In genomic region chr6:25601797-25602679, GRCh38 we compare ENCODE assay signal across 8 cellular contexts. TPM values are rescaled to one million over a fixed set of nuclear protein-coding genes. Genes with fewer than 3 reads are reported as not detected.
A peak's percentile ranks its signal among the peaks of the same experiment; 100 is the strongest.
DNase-seq lines count a peak whose midpoint lies in the region; ATAC-seq and TF ChIP-seq lines count a peak whose summit lies in the region.

No MANE protein-coding gene starts in this region.

- CTCF ChIA-PET in mammary epithelial cell (lab: Charles Lee; ENCODE audit: low non-redundant PET) = interaction anchor here (0.5 to 0.7 kb wide), 2 partner anchors 748 to 805 kb away, joined by 3 read pairs; no protein-coding TSS in a partner anchor

- H3K36me3 ChIP-seq in GM23248 (ENCODE audit: low read depth) = no peaks in the 10 kb centered on the region
- H3K36me3 ChIP-seq in mammary epithelial cell (ENCODE audit: insufficient read depth, low read length) = peaks cover 5% of the 10 kb centered on the region

- H3K9ac ChIP-seq in GM23248 = no peak overlapping the region
- no peak overlapping the region for H3K9ac ChIP-seq in mammary epithelial cell (ENCODE audit: insufficient read depth, low read length)

- 24 to 28% methylated on average over 4 of the region's 4 CpGs for WGBS in GM23248 (ENCODE audit: low coverage in 1 of 2, low lambda C conversion rate in 2 of 2, missing lambda C conversion rate in 2 of 2), 2 experiments
- WGBS in mammary epithelial cell (ENCODE audit: low coverage, missing lambda C conversion rate) = 48% methylated on average over 4 of the region's 4 CpGs

- TF ChIP-seq CTCF in mammary epithelial cell (conservative IDR thresholded peaks at IDR 0.05 in 1 of 2, IDR thresholded peaks at IDR 0.05 in 1 of 2; ENCODE audit: extremely low read depth in 1 of 2, insufficient read depth in 1 of 2, low read depth in 1 of 2, low read length in 2 of 2) = peak; percentile 44 to 50

- dilution Hi-C loops in mammary epithelial cell (cut with HindIII; ENCODE audit: low sequenced_read_pairs) = no loop called here

- no peaks in the 10 kb centered on the region for H3K27me3 ChIP-seq in GM23248 (replicated peaks; ENCODE audit: insufficient read depth)
- no peaks in the 10 kb centered on the region for H3K27me3 ChIP-seq in mammary epithelial cell (ENCODE audit: insufficient read depth, low read length)

- H3K27ac ChIP-seq in GM23248 (no peak overlapping the region), mammary epithelial cell (ENCODE audit: insufficient read depth, low read depth, low read length) (no peak overlapping the region)

- H4K20me1 ChIP-seq in GM23248 (ENCODE audit: insufficient read depth) = no peaks in the 10 kb centered on the region
- no peaks in the 10 kb centered on the region for H4K20me1 ChIP-seq in mammary epithelial cell (ENCODE audit: insufficient read depth, low read length)

- no peaks in the 10 kb centered on the region for H3K9me2 ChIP-seq in GM23248 (ENCODE audit: insufficient read depth)

- no peak for ATAC-seq in HG02884 (IDR thresholded peaks at IDR 0.05; ENCODE audit: unreplicated experiment)
- ATAC-seq in GM18519 (IDR thresholded peaks at IDR 0.05; ENCODE audit: low FRiP score, unreplicated experiment) = no peak

- DNase-seq in AG08396 (ENCODE audit: low spot score) = peak; percentile 21
- DNase-seq in GM23248 = peak; percentile 77
- DNase-seq in NCI-H526 treated with DMSO at 0.1 percent for 48 hours (lab: John Stamatoyannopoulos, UW) = peak; percentile 16
- peak; percentile 12 for DNase-seq in mammary epithelial cell
- DNase-seq in lung microvascular endothelial cell (ENCODE audit: low read depth in 2 of 2) = peak; percentile 64 to 75
- no peak for DNase-seq in activated CD4-positive, alpha-beta T cell treated with anti-CD3 and anti-CD28 coated beads, Interleukin-2, amount 50 U/mL, for 4 hours

- H2AFZ ChIP-seq in GM23248 (peak overlapping the region; percentile 19), mammary epithelial cell (ENCODE audit: low read depth, low read length) (no peak overlapping the region)

- in situ Hi-C loops in GM23248 (cut with MboI) (loop anchor here (25.0 kb wide), 1 partner anchor 740 kb away; no protein-coding TSS in a partner anchor), mammary epithelial cell (cut with MboI; ENCODE audit: low sequenced_read_pairs in 2 of 2) (no loop called here)

- H3F3A ChIP-seq in GM23248 (ENCODE audit: insufficient read depth) = no peaks in the 10 kb centered on the region

- intact Hi-C loops in mammary epithelial cell (cut with micrococcal nuclease) = loop anchor here (1.0 to 10.0 kb wide), 4 partner anchors 337 to 747 kb away; no protein-coding TSS in a partner anchor

- BruUV-seq in mammary epithelial cell (replicated peaks; lab: Mats Ljungman, UMichigan) = no TSS peak

- peak overlapping the region; percentile 8 for H3K4me2 ChIP-seq in GM23248 (ENCODE audit: unreplicated experiment)
- H3K4me2 ChIP-seq in mammary epithelial cell (ENCODE audit: insufficient read depth, low read depth, low read length) = no peak overlapping the region

- H3K4me3 ChIP-seq in GM23248 (no peak overlapping the region), mammary epithelial cell (replicated peaks in 1 of 3; ENCODE audit: insufficient read depth in 1 of 3, low read depth in 2 of 3, low read length in 3 of 3) (no peak overlapping the region)

- no peaks in the 10 kb centered on the region for H3K79me2 ChIP-seq in GM23248 (ENCODE audit: insufficient read depth)
- no peaks in the 10 kb centered on the region for H3K79me2 ChIP-seq in mammary epithelial cell (ENCODE audit: insufficient read depth, low read length)

- H3K4me1 ChIP-seq in GM23248 (ENCODE audit: insufficient read depth) (no peaks in the 10 kb centered on the region), mammary epithelial cell (ENCODE audit: insufficient read depth, low read length) (no peaks in the 10 kb centered on the region)

- no peaks in the 10 kb centered on the region for H3K9me3 ChIP-seq in GM23248 (ENCODE audit: low read depth)
- no peaks in the 10 kb centered on the region for H3K9me3 ChIP-seq in mammary epithelial cell (replicated peaks; ENCODE audit: insufficient read depth, low read length)

RNA-seq across cellular contexts. Expression of gene SCGN, which starts 50.0 kb away (rescaled TPM):
- total RNA-seq in GM23248 (2014; rRNA removed; shearing (Covaris generic)) = not detected in 2 replicates
- not detected in 2 replicates for polyA plus RNA-seq in GM23248 (2016; fragmentation: Nextera tagmentation; extraction: Ambion mirVana)
- total RNA-seq in mammary epithelial cell = not detected
- not detected for polyA plus RNA-seq in mammary epithelial cell
- not detected for polyA minus RNA-seq in mammary epithelial cell
- total RNA-seq in lung microvascular endothelial cell = not detected in 2 replicates

Comparison
In these comparisons a context has a peak if more than half of its experiments do, and no peak if none do; other contexts are left out.
1. DNase-seq: peak in AG08396 (single experiment), GM23248 (single experiment), NCI-H526 treated with DMSO at 0.1 percent for 48 hours (single experiment), mammary epithelial cell (single experiment) and lung microvascular endothelial cell (2 of 2); none in activated CD4-positive, alpha-beta T cell treated with anti-CD3 and anti-CD28 coated beads, Interleukin-2, amount 50 U/mL, for 4 hours (0 of 2).